ENCODE assay signal across 1 cellular context in the genomic region with DNA sequence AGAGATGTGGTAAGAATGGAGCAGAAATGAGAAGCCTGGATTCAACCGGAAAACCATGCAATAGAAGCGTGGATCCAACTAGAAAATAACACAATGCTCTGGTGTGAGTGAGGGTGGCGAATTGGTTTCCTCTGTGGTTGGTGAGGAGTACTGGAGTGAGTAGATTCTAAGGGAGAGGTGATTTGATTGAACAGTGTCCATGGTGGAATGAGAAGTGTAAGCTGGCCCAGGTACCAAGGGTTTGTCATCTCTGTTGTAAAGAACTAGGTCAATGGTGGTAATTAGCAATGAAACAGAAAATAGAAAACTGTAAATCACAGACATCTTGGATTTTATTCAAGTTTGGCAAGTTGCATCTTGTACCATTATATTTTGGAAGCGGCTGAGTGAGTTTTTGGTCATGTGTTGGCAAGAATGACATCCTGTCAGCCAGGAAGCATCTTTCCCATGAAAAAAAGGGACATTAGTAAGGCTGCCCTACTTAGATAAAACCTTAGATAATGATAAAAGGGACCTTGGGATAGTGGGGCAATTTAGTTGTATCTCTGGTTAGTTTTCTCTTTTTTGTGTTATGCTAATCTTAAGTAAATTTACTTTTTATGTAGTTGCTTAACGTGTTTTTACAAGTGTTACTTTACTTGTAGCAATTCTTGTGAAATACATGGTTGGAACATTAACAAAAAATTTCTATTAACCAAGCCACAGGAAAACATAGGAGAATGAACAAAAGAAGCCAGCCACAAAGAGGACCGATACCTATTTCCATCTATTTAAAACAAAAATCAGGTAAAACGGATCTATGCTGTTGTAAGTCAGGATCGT.
TF ChIP-seq lines count a peak whose summit lies in the region.

No MANE protein-coding gene starts in this region.

TF ChIP-seq in HepG2, 621 proteins besides CTCF, POLR2A, EP300 and RAD21 (continued from another document and continues in another):
- TF ChIP-seq ZNF691 (CRISPR knock-in tag; IDR thresholded peaks at IDR 0.05; ENCODE audit: borderline replicate concordance, low read depth) (no peak), MAFF (IDR thresholded peaks at IDR 0.05; ENCODE audit: low read depth, low read length) (no peak), ZKSCAN8 (CRISPR knock-in tag; IDR thresholded peaks at IDR 0.05; ENCODE audit: borderline replicate concordance) (no peak; the same call in 1 of the 2 replicates), CEBPG (CRISPR knock-in tag; IDR thresholded peaks at IDR 0.05) (peak; percentile 96), ZNF883 (CRISPR knock-in tag; IDR thresholded peaks at IDR 0.05; ENCODE audit: not compliant biosample characterization) (no peak), GABPB1 (CRISPR knock-in tag; IDR thresholded peaks at IDR 0.05) (no peak), FOXC1 (CRISPR knock-in tag; IDR thresholded peaks at IDR 0.05; ENCODE audit: borderline replicate concordance) (no peak), MIER3 (CRISPR knock-in tag; IDR thresholded peaks at IDR 0.05; ENCODE audit: borderline replicate concordance) (peak; percentile 72; the same call in 1 of the 2 replicates), ELF4 (CRISPR knock-in tag; IDR thresholded peaks at IDR 0.05; ENCODE audit: borderline replicate concordance) (no peak), KAT8 (CRISPR knock-in tag; IDR thresholded peaks at IDR 0.05) (peak; percentile 74), ZNF17 (CRISPR knock-in tag; IDR thresholded peaks at IDR 0.05) (no peak), SNAPC5 (CRISPR knock-in tag; IDR thresholded peaks at IDR 0.05; ENCODE audit: borderline replicate concordance) (no peak), HOXA9 (CRISPR knock-in tag; IDR thresholded peaks at IDR 0.05; ENCODE audit: borderline replicate concordance) (no peak), ZNF552 (CRISPR knock-in tag; IDR thresholded peaks at IDR 0.05; ENCODE audit: borderline replicate concordance) (no peak), ZFP90 (CRISPR knock-in tag; IDR thresholded peaks at IDR 0.05; ENCODE audit: borderline replicate concordance) (no peak), JDP2 (CRISPR knock-in tag; IDR thresholded peaks at IDR 0.05; ENCODE audit: borderline replicate concordance) (no peak), RBFOX2 (IDR thresholded peaks at IDR 0.05; ENCODE audit: low read depth, low read length) (no peak), ZNF766 (CRISPR knock-in tag; IDR thresholded peaks at IDR 0.05; ENCODE audit: borderline replicate concordance) (no peak), KLF11 (CRISPR knock-in tag; IDR thresholded peaks at IDR 0.05) (no peak), ZBTB38 (CRISPR knock-in tag; IDR thresholded peaks at IDR 0.05) (no peak), ZBTB43 (CRISPR knock-in tag; conservative IDR thresholded peaks at IDR 0.05) (peak; percentile 43; the same call in 1 of the 2 replicates), NRL (CRISPR knock-in tag; IDR thresholded peaks at IDR 0.05; ENCODE audit: borderline replicate concordance) (no peak), NFE2L1 (CRISPR knock-in tag; IDR thresholded peaks at IDR 0.05; ENCODE audit: borderline replicate concordance) (no peak), GLMP (CRISPR knock-in tag; IDR thresholded peaks at IDR 0.05; ENCODE audit: borderline replicate concordance) (no peak), HNRNPUL1 (IDR thresholded peaks at IDR 0.05; ENCODE audit: low read depth, low read length) (no peak)
- TF ChIP-seq, protein P1, sequence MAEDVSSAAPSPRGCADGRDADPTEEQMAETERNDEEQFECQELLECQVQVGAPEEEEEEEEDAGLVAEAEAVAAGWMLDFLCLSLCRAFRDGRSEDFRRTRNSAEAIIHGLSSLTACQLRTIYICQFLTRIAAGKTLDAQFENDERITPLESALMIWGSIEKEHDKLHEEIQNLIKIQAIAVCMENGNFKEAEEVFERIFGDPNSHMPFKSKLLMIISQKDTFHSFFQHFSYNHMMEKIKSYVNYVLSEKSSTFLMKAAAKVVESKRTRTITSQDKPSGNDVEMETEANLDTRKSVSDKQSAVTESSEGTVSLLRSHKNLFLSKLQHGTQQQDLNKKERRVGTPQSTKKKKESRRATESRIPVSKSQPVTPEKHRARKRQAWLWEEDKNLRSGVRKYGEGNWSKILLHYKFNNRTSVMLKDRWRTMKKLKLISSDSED (CRISPR knock-in tag; IDR thresholded peaks at IDR 0.05): no peak
- TF ChIP-seq, protein P2, sequence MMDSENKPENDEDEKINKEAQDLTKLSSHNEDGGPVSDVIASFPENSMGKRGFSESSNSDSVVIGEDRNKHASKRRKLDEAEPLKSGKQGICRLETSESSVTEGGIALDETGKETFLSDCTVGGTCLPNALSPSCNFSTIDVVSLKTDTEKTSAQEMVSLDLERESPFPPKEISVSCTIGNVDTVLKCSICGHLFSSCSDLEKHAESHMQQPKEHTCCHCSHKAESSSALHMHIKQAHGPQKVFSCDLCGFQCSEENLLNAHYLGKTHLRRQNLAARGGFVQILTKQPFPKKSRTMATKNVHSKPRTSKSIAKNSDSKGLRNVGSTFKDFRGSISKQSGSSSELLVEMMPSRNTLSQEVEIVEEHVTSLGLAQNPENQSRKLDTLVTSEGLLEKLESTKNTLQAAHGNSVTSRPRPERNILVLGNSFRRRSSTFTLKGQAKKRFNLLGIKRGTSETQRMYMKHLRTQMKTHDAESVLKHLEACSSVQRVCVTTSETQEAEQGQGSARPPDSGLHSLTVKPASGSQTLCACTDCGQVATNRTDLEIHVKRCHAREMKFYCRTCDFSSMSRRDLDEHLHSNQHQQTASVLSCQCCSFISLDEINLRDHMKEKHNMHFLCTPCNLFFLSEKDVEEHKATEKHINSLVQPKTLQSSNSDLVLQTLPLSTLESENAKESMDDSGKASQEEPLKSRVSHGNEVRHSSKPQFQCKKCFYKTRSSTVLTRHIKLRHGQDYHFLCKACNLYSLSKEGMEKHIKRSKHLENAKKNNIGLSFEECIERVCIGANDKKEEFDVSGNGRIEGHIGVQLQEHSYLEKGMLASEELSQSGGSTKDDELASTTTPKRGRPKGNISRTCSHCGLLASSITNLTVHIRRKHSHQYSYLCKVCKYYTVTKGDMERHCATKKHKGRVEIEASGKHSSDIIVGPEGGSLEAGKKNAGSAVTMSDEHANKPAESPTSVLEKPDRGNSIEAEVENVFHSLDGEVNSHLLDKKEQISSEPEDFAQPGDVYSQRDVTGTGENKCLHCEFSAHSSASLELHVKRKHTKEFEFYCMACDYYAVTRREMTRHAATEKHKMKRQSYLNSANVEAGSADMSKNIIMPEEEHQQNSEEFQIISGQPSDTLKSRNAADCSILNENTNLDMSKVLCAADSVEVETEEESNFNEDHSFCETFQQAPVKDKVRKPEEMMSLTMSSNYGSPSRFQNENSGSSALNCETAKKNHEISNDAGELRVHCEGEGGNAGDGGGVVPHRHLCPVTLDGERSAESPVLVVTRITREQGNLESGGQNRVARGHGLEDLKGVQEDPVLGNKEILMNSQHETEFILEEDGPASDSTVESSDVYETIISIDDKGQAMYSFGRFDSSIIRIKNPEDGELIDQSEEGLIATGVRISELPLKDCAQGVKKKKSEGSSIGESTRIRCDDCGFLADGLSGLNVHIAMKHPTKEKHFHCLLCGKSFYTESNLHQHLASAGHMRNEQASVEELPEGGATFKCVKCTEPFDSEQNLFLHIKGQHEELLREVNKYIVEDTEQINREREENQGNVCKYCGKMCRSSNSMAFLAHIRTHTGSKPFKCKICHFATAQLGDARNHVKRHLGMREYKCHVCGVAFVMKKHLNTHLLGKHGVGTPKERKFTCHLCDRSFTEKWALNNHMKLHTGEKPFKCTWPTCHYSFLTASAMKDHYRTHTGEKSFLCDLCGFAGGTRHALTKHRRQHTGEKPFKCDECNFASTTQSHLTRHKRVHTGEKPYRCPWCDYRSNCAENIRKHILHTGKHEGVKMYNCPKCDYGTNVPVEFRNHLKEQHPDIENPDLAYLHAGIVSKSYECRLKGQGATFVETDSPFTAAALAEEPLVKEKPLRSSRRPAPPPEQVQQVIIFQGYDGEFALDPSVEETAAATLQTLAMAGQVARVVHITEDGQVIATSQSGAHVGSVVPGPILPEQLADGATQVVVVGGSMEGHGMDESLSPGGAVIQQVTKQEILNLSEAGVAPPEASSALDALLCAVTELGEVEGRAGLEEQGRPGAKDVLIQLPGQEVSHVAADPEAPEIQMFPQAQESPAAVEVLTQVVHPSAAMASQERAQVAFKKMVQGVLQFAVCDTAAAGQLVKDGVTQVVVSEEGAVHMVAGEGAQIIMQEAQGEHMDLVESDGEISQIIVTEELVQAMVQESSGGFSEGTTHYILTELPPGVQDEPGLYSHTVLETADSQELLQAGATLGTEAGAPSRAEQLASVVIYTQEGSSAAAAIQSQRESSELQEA (CRISPR knock-in tag; IDR thresholded peaks at IDR 0.05; ENCODE audit: not compliant biosample characterization): no peak
- TF ChIP-seq, protein P3, sequence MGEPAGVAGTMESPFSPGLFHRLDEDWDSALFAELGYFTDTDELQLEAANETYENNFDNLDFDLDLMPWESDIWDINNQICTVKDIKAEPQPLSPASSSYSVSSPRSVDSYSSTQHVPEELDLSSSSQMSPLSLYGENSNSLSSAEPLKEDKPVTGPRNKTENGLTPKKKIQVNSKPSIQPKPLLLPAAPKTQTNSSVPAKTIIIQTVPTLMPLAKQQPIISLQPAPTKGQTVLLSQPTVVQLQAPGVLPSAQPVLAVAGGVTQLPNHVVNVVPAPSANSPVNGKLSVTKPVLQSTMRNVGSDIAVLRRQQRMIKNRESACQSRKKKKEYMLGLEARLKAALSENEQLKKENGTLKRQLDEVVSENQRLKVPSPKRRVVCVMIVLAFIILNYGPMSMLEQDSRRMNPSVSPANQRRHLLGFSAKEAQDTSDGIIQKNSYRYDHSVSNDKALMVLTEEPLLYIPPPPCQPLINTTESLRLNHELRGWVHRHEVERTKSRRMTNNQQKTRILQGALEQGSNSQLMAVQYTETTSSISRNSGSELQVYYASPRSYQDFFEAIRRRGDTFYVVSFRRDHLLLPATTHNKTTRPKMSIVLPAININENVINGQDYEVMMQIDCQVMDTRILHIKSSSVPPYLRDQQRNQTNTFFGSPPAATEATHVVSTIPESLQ (CRISPR knock-in tag; conservative IDR thresholded peaks at IDR 0.05): no peak
- TF ChIP-seq, protein P4, sequence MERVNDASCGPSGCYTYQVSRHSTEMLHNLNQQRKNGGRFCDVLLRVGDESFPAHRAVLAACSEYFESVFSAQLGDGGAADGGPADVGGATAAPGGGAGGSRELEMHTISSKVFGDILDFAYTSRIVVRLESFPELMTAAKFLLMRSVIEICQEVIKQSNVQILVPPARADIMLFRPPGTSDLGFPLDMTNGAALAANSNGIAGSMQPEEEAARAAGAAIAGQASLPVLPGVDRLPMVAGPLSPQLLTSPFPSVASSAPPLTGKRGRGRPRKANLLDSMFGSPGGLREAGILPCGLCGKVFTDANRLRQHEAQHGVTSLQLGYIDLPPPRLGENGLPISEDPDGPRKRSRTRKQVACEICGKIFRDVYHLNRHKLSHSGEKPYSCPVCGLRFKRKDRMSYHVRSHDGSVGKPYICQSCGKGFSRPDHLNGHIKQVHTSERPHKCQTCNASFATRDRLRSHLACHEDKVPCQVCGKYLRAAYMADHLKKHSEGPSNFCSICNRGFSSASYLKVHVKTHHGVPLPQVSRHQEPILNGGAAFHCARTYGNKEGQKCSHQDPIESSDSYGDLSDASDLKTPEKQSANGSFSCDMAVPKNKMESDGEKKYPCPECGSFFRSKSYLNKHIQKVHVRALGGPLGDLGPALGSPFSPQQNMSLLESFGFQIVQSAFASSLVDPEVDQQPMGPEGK (CRISPR knock-in tag; IDR thresholded peaks at IDR 0.05): peak; percentile 27; the same call in 1 of the 2 replicates
- TF ChIP-seq, protein P5, sequence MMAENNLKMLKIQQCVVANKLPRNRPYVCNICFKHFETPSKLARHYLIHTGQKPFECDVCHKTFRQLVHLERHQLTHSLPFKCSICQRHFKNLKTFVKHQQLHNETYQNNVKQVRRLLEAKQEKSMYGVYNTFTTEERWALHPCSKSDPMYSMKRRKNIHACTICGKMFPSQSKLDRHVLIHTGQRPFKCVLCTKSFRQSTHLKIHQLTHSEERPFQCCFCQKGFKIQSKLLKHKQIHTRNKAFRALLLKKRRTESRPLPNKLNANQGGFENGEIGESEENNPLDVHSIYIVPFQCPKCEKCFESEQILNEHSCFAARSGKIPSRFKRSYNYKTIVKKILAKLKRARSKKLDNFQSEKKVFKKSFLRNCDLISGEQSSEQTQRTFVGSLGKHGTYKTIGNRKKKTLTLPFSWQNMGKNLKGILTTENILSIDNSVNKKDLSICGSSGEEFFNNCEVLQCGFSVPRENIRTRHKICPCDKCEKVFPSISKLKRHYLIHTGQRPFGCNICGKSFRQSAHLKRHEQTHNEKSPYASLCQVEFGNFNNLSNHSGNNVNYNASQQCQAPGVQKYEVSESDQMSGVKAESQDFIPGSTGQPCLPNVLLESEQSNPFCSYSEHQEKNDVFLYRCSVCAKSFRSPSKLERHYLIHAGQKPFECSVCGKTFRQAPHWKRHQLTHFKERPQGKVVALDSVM (CRISPR knock-in tag; IDR thresholded peaks at IDR 0.05): peak; percentile 15; the same call in 1 of the 2 replicates
- TF ChIP-seq, protein P6, sequence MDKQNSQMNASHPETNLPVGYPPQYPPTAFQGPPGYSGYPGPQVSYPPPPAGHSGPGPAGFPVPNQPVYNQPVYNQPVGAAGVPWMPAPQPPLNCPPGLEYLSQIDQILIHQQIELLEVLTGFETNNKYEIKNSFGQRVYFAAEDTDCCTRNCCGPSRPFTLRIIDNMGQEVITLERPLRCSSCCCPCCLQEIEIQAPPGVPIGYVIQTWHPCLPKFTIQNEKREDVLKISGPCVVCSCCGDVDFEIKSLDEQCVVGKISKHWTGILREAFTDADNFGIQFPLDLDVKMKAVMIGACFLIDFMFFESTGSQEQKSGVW (CRISPR knock-in tag; IDR thresholded peaks at IDR 0.05; ENCODE audit: borderline replicate concordance): no peak
